In genomic region chr13:20943519-20944012, GRCh38 we compare ENCODE assay signal across 1 cellular context.
TF ChIP-seq lines count a peak whose summit lies in the region.

No MANE protein-coding gene starts in this region.

TF ChIP-seq in GM12878, 131 proteins besides CTCF, POLR2A, EP300 and RAD21 (continued from another document):
- TF ChIP-seq CEBPZ (IDR thresholded peaks at IDR 0.05; ENCODE audit: low read depth, low read length) (no peak), IRF3 (IDR thresholded peaks at IDR 0.05) (no peak), IRF4 (IDR thresholded peaks at IDR 0.05; ENCODE audit: low read depth, low read length) (no peak), SMC3 (IDR thresholded peaks at IDR 0.05; ENCODE audit: borderline replicate concordance, low read length) (peak; percentile 90), ZZZ3 (IDR thresholded peaks at IDR 0.05; ENCODE audit: control insufficient read depth, insufficient read length, low read depth) (no peak), FOXM1 (IDR thresholded peaks at IDR 0.05; ENCODE audit: low read depth, low read length) (0 out of 2 replicates have a peak, but pooled peaks have one; percentile 31), SMAD1 (IDR thresholded peaks at IDR 0.05; ENCODE audit: low read depth, partially characterized antibody) (no peak), CREM (IDR thresholded peaks at IDR 0.05; ENCODE audit: low read depth) (no peak), HSF1 (IDR thresholded peaks at IDR 0.05; ENCODE audit: low read depth, low read length) (peak; percentile 77)
